In genomic region chr7:65225422-65226006, GRCh38 we compare ENCODE assay signal across 22 cellular contexts.
A peak's percentile ranks its signal among the peaks of the same experiment; 100 is the strongest.
DNase-seq lines count a peak whose midpoint lies in the region; ATAC-seq lines count a peak whose summit lies in the region.
"Had no signal": no experiment of that assay in that cellular context is flagged by ENCODE, and none has a peak within 500 bp of the region (broad histone marks: within the 10 kb centered on the region; RNA-seq: fewer than 3 reads in every experiment).

No MANE protein-coding gene starts in this region.

- H3K4me3 Mint-ChIP-seq in activated CD4-positive, alpha-beta T cell treated with anti-CD3 and anti-CD28 coated beads for 36 hours, result no peak overlapping the region
- no peak overlapping the region for H3K4me3 Mint-ChIP-seq in activated naive CD8-positive, alpha-beta T cell treated with anti-CD3 and anti-CD28 coated beads, Interleukin-2, amount 10 ng/mL, durations not matched to agents 7 days and 5 days
- H3K4me3 Mint-ChIP-seq in activated naive CD8-positive, alpha-beta T cell treated with anti-CD3 and anti-CD28 coated beads, Interleukin-2, amount 50 U/mL, for 24 hours, result no peak overlapping the region
- no peak overlapping the region for H3K4me3 Mint-ChIP-seq in activated T-helper 17 cell treated with anti-CD3 and anti-CD28 coated beads, Interleukin-2, amount 50 U/mL, for 72 hours
- H3K4me3 Mint-ChIP-seq in natural killer cell treated with Interleukin-12 subunit alpha and Interleukin-12 subunit beta and Interleukin-15 and Interleukin-18, amount 100 ng/mL, for 72 hours, result no peak overlapping the region
- H3K4me3 Mint-ChIP-seq: CD4-positive, alpha-beta T cell had no signal

- peak; percentile 62 for ATAC-seq in activated CD4-positive, alpha-beta T cell treated with anti-CD3 and anti-CD28 coated beads for 36 hours
- ATAC-seq in activated naive CD8-positive, alpha-beta T cell treated with anti-CD3 and anti-CD28 coated beads, Interleukin-2, amount 10 ng/mL, durations not matched to agents 7 days and 5 days (ENCODE audit: low read depth), result peak; percentile 52
- no peak for ATAC-seq in activated naive CD8-positive, alpha-beta T cell treated with anti-CD3 and anti-CD28 coated beads, Interleukin-2, amount 50 U/mL, for 24 hours
- ATAC-seq in activated T-helper 17 cell treated with anti-CD3 and anti-CD28 coated beads, Interleukin-2, amount 50 U/mL, for 72 hours (replicated peaks), result peak; percentile 54
- ATAC-seq in natural killer cell treated with Interleukin-12 subunit alpha and Interleukin-12 subunit beta and Interleukin-15 and Interleukin-18, amount 100 ng/mL, for 72 hours, result no peak
- ATAC-seq: GM12878 had no signal

- no peaks in the 10 kb centered on the region for H3K4me1 Mint-ChIP-seq in activated CD4-positive, alpha-beta T cell treated with anti-CD3 and anti-CD28 coated beads for 36 hours
- H3K4me1 Mint-ChIP-seq in activated naive CD8-positive, alpha-beta T cell treated with anti-CD3 and anti-CD28 coated beads, Interleukin-2, amount 10 ng/mL, durations not matched to agents 7 days and 5 days, result no peaks in the 10 kb centered on the region
- no peaks in the 10 kb centered on the region for H3K4me1 Mint-ChIP-seq in activated naive CD8-positive, alpha-beta T cell treated with anti-CD3 and anti-CD28 coated beads, Interleukin-2, amount 50 U/mL, for 24 hours
- H3K4me1 Mint-ChIP-seq in activated T-helper 17 cell treated with anti-CD3 and anti-CD28 coated beads, Interleukin-2, amount 50 U/mL, for 72 hours, result no peaks in the 10 kb centered on the region
- H3K4me1 Mint-ChIP-seq in natural killer cell treated with Interleukin-12 subunit alpha and Interleukin-12 subunit beta and Interleukin-15 and Interleukin-18, amount 100 ng/mL, for 72 hours (ENCODE audit: low read depth in 2 of 2), result no peaks in the 10 kb centered on the region

- peaks cover 3% of the 10 kb centered on the region for H3K27me3 Mint-ChIP-seq in activated CD4-positive, alpha-beta T cell treated with anti-CD3 and anti-CD28 coated beads for 36 hours
- no peaks in the 10 kb centered on the region for H3K27me3 Mint-ChIP-seq in activated naive CD8-positive, alpha-beta T cell treated with anti-CD3 and anti-CD28 coated beads, Interleukin-2, amount 10 ng/mL, durations not matched to agents 7 days and 5 days
- H3K27me3 Mint-ChIP-seq in activated naive CD8-positive, alpha-beta T cell treated with anti-CD3 and anti-CD28 coated beads, Interleukin-2, amount 50 U/mL, for 24 hours, result no peaks in the 10 kb centered on the region
- H3K27me3 Mint-ChIP-seq in activated T-helper 17 cell treated with anti-CD3 and anti-CD28 coated beads, Interleukin-2, amount 50 U/mL, for 72 hours, result no peaks in the 10 kb centered on the region
- no peaks in the 10 kb centered on the region for H3K27me3 Mint-ChIP-seq in natural killer cell treated with Interleukin-12 subunit alpha and Interleukin-12 subunit beta and Interleukin-15 and Interleukin-18, amount 100 ng/mL, for 72 hours
- H3K27me3 Mint-ChIP-seq: CD4-positive, alpha-beta T cell had no signal

- no peaks in the 10 kb centered on the region for H3K36me3 Mint-ChIP-seq in activated CD4-positive, alpha-beta T cell treated with anti-CD3 and anti-CD28 coated beads for 36 hours (ENCODE audit: low read depth)
- no peaks in the 10 kb centered on the region for H3K36me3 Mint-ChIP-seq in activated naive CD8-positive, alpha-beta T cell treated with anti-CD3 and anti-CD28 coated beads, Interleukin-2, amount 10 ng/mL, durations not matched to agents 7 days and 5 days
- no peaks in the 10 kb centered on the region for H3K36me3 Mint-ChIP-seq in activated naive CD8-positive, alpha-beta T cell treated with anti-CD3 and anti-CD28 coated beads, Interleukin-2, amount 50 U/mL, for 24 hours (ENCODE audit: low read depth)
- no peaks in the 10 kb centered on the region for H3K36me3 Mint-ChIP-seq in activated T-helper 17 cell treated with anti-CD3 and anti-CD28 coated beads, Interleukin-2, amount 50 U/mL, for 72 hours (ENCODE audit: low read depth)
- H3K36me3 Mint-ChIP-seq in natural killer cell treated with Interleukin-12 subunit alpha and Interleukin-12 subunit beta and Interleukin-15 and Interleukin-18, amount 100 ng/mL, for 72 hours, result no peaks in the 10 kb centered on the region

- in situ Hi-C loops in ACHN (cut with HindIII; ENCODE audit: low pct_ligation_motif_present, low pct_unique_long_range_greater_than_20kb, low sequenced_read_pairs), result no loop called here

- no peaks in the 10 kb centered on the region for H3K9me3 Mint-ChIP-seq in activated CD4-positive, alpha-beta T cell treated with anti-CD3 and anti-CD28 coated beads for 36 hours (ENCODE audit: low read depth)
- no peaks in the 10 kb centered on the region for H3K9me3 Mint-ChIP-seq in activated naive CD8-positive, alpha-beta T cell treated with anti-CD3 and anti-CD28 coated beads, Interleukin-2, amount 10 ng/mL, durations not matched to agents 7 days and 5 days
- no peaks in the 10 kb centered on the region for H3K9me3 Mint-ChIP-seq in activated naive CD8-positive, alpha-beta T cell treated with anti-CD3 and anti-CD28 coated beads, Interleukin-2, amount 50 U/mL, for 24 hours
- no peaks in the 10 kb centered on the region for H3K9me3 Mint-ChIP-seq in activated T-helper 17 cell treated with anti-CD3 and anti-CD28 coated beads, Interleukin-2, amount 50 U/mL, for 72 hours
- H3K9me3 Mint-ChIP-seq in natural killer cell treated with Interleukin-12 subunit alpha and Interleukin-12 subunit beta and Interleukin-15 and Interleukin-18, amount 100 ng/mL, for 72 hours, result no peaks in the 10 kb centered on the region
- H3K9me3 Mint-ChIP-seq: CD4-positive, alpha-beta T cell had no signal

- intact Hi-C loops in activated CD4-positive, alpha-beta T cell treated with anti-CD3 and anti-CD28 coated beads for 36 hours (cut with DNase I, micrococcal nuclease), result no loop called here

- POLR2A ChIA-PET in activated CD4-positive, alpha-beta T cell treated with anti-CD3 and anti-CD28 coated beads for 36 hours (lab: Charles Lee), result no interaction called here
- POLR2A ChIA-PET in activated naive CD8-positive, alpha-beta T cell treated with anti-CD3 and anti-CD28 coated beads, Interleukin-2, amount 10 ng/mL, durations not matched to agents 7 days and 5 days (lab: Charles Lee), result interaction anchor here (0.7 kb wide), 1 partner anchor 250 kb away, joined by 3 read pairs; no protein-coding TSS in a partner anchor

- peak; percentile 30 for DNase-seq in activated CD4-positive, alpha-beta T cell treated with anti-CD3 and anti-CD28 coated beads for 36 hours
- no peak for DNase-seq in activated CD4-positive, alpha-beta T cell treated with anti-CD3 and anti-CD28 coated beads for 48 hours
- no peak for DNase-seq in activated naive CD8-positive, alpha-beta T cell treated with anti-CD3 and anti-CD28 coated beads, Interleukin-2, amount 10 ng/mL, durations not matched to agents 7 days and 5 days
- DNase-seq in activated naive CD8-positive, alpha-beta T cell treated with anti-CD3 and anti-CD28 coated beads, Interleukin-2, amount 50 U/mL, for 24 hours, result no peak
- no peak for DNase-seq in AG08395 (ENCODE audit: low spot score)
- DNase-seq in ACHN, result no peak
- no peak for DNase-seq in natural killer cell treated with Interleukin-12 subunit alpha and Interleukin-12 subunit beta and Interleukin-15 and Interleukin-18, amount 100 ng/mL, for 72 hours (ENCODE audit: low spot score)
- DNase-seq: 8988T; BE2C; CD4-positive, alpha-beta T cell; DMS153; HCEC 1CT; IMR-90; Kasumi-1; MG63; NCI-H1105; NCI-H2081; NCI-H510A; NCI-H748 treated with DMSO at 0.1 percent for 48 hours; Right ventricle myocardium superior had no signal

- no peak overlapping the region for H3K27ac Mint-ChIP-seq in activated CD4-positive, alpha-beta T cell treated with anti-CD3 and anti-CD28 coated beads for 36 hours
- H3K27ac Mint-ChIP-seq in activated naive CD8-positive, alpha-beta T cell treated with anti-CD3 and anti-CD28 coated beads, Interleukin-2, amount 10 ng/mL, durations not matched to agents 7 days and 5 days, result no peak overlapping the region
- no peak overlapping the region for H3K27ac Mint-ChIP-seq in activated naive CD8-positive, alpha-beta T cell treated with anti-CD3 and anti-CD28 coated beads, Interleukin-2, amount 50 U/mL, for 24 hours
- H3K27ac Mint-ChIP-seq in activated T-helper 17 cell treated with anti-CD3 and anti-CD28 coated beads, Interleukin-2, amount 50 U/mL, for 72 hours, result no peak overlapping the region
- no peak overlapping the region for H3K27ac Mint-ChIP-seq in natural killer cell treated with Interleukin-12 subunit alpha and Interleukin-12 subunit beta and Interleukin-15 and Interleukin-18, amount 100 ng/mL, for 72 hours
- H3K27ac Mint-ChIP-seq: CD4-positive, alpha-beta T cell had no signal

- CTCF ChIA-PET in activated CD4-positive, alpha-beta T cell treated with anti-CD3 and anti-CD28 coated beads for 36 hours (lab: Charles Lee), result no interaction called here

Comparison
In these comparisons a context has a peak if more than half of its experiments do, and no peak if none do; other contexts are left out.
1. ATAC-seq: peak in activated CD4-positive, alpha-beta T cell treated with anti-CD3 and anti-CD28 coated beads for 36 hours (single experiment), activated naive CD8-positive, alpha-beta T cell treated with anti-CD3 and anti-CD28 coated beads, Interleukin-2, amount 10 ng/mL, durations not matched to agents 7 days and 5 days (single experiment) and activated T-helper 17 cell treated with anti-CD3 and anti-CD28 coated beads, Interleukin-2, amount 50 U/mL, for 72 hours (single experiment); none in activated naive CD8-positive, alpha-beta T cell treated with anti-CD3 and anti-CD28 coated beads, Interleukin-2, amount 50 U/mL, for 24 hours (single experiment) and natural killer cell treated with Interleukin-12 subunit alpha and Interleukin-12 subunit beta and Interleukin-15 and Interleukin-18, amount 100 ng/mL, for 72 hours (0 of 2).